Comparison of ENCODE assay signal across 1 cellular context in the genomic region with DNA sequence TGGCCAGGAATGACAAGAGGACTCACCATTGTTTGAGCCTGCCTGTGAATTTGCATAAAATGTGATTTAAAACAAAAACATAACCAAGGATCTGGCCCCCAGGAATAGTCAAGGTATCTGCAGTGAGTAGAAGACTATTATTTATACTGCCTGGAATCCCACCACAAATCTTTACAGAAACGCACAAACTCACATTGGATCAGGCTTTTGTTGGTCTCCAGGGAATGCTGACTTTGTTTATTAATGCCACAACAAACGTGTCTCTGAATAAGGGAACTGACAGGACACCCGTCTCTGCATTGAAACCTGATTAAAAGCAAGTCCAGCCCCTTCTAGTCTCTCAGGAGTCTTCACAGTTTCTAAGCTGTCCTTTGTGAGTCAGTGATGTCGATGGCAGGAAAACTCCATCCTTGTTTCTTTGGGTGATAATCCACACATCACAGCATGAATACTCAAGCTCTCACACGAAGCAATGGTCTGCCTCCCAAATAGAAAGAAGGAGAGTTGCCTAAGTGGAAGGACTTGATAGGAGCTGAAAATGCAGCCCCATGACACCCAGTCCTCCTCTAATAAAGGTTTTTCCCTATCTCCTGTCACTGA.
TF ChIP-seq lines count a peak whose summit lies in the region.

No MANE protein-coding gene starts in this region.

TF ChIP-seq in GM23338, 12 proteins besides CTCF, POLR2A, EP300 and RAD21 (continued from another document):
- TF ChIP-seq, protein P1, sequence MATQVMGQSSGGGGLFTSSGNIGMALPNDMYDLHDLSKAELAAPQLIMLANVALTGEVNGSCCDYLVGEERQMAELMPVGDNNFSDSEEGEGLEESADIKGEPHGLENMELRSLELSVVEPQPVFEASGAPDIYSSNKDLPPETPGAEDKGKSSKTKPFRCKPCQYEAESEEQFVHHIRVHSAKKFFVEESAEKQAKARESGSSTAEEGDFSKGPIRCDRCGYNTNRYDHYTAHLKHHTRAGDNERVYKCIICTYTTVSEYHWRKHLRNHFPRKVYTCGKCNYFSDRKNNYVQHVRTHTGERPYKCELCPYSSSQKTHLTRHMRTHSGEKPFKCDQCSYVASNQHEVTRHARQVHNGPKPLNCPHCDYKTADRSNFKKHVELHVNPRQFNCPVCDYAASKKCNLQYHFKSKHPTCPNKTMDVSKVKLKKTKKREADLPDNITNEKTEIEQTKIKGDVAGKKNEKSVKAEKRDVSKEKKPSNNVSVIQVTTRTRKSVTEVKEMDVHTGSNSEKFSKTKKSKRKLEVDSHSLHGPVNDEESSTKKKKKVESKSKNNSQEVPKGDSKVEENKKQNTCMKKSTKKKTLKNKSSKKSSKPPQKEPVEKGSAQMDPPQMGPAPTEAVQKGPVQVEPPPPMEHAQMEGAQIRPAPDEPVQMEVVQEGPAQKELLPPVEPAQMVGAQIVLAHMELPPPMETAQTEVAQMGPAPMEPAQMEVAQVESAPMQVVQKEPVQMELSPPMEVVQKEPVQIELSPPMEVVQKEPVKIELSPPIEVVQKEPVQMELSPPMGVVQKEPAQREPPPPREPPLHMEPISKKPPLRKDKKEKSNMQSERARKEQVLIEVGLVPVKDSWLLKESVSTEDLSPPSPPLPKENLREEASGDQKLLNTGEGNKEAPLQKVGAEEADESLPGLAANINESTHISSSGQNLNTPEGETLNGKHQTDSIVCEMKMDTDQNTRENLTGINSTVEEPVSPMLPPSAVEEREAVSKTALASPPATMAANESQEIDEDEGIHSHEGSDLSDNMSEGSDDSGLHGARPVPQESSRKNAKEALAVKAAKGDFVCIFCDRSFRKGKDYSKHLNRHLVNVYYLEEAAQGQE (IDR thresholded peaks at IDR 0.05; ENCODE audit: unreplicated experiment), result no peak
- TF ChIP-seq, protein P2, sequence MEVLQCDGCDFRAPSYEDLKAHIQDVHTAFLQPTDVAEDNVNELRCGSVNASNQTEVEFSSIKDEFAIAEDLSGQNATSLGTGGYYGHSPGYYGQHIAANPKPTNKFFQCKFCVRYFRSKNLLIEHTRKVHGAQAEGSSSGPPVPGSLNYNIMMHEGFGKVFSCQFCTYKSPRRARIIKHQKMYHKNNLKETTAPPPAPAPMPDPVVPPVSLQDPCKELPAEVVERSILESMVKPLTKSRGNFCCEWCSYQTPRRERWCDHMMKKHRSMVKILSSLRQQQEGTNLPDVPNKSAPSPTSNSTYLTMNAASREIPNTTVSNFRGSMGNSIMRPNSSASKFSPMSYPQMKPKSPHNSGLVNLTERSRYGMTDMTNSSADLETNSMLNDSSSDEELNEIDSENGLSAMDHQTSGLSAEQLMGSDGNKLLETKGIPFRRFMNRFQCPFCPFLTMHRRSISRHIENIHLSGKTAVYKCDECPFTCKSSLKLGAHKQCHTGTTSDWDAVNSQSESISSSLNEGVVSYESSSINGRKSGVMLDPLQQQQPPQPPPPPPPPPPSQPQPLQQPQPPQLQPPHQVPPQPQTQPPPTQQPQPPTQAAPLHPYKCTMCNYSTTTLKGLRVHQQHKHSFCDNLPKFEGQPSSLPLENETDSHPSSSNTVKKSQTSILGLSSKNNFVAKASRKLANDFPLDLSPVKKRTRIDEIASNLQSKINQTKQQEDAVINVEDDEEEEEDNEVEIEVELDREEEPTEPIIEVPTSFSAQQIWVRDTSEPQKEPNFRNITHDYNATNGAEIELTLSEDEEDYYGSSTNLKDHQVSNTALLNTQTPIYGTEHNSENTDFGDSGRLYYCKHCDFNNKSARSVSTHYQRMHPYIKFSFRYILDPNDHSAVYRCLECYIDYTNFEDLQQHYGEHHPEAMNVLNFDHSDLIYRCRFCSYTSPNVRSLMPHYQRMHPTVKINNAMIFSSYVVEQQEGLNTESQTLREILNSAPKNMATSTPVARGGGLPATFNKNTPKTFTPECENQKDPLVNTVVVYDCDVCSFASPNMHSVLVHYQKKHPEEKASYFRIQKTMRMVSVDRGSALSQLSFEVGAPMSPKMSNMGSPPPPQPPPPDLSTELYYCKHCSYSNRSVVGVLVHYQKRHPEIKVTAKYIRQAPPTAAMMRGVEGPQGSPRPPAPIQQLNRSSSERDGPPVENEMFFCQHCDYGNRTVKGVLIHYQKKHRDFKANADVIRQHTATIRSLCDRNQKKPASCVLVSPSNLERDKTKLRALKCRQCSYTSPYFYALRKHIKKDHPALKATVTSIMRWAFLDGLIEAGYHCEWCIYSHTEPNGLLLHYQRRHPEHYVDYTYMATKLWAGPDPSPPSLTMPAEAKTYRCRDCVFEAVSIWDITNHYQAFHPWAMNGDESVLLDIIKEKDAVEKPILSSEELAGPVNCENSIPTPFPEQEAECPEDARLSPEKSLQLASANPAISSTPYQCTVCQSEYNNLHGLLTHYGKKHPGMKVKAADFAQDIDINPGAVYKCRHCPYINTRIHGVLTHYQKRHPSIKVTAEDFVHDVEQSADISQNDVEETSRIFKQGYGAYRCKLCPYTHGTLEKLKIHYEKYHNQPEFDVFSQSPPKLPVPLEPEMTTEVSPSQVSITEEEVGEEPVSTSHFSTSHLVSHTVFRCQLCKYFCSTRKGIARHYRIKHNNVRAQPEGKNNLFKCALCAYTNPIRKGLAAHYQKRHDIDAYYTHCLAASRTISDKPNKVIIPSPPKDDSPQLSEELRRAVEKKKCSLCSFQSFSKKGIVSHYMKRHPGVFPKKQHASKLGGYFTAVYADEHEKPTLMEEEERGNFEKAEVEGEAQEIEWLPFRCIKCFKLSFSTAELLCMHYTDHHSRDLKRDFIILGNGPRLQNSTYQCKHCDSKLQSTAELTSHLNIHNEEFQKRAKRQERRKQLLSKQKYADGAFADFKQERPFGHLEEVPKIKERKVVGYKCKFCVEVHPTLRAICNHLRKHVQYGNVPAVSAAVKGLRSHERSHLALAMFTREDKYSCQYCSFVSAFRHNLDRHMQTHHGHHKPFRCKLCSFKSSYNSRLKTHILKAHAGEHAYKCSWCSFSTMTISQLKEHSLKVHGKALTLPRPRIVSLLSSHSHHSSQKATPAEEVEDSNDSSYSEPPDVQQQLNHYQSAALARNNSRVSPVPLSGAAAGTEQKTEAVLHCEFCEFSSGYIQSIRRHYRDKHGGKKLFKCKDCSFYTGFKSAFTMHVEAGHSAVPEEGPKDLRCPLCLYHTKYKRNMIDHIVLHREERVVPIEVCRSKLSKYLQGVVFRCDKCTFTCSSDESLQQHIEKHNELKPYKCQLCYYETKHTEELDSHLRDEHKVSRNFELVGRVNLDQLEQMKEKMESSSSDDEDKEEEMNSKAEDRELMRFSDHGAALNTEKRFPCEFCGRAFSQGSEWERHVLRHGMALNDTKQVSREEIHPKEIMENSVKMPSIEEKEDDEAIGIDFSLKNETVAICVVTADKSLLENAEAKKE (CRISPR knock-in tag; IDR thresholded peaks at IDR 0.05), result 0 out of 2 replicates have a peak, but pooled peaks have one; percentile 13
- no peak for TF ChIP-seq ZNF331 (CRISPR knock-in tag; IDR thresholded peaks at IDR 0.05; ENCODE audit: low read depth)
- TF ChIP-seq, protein P3, sequence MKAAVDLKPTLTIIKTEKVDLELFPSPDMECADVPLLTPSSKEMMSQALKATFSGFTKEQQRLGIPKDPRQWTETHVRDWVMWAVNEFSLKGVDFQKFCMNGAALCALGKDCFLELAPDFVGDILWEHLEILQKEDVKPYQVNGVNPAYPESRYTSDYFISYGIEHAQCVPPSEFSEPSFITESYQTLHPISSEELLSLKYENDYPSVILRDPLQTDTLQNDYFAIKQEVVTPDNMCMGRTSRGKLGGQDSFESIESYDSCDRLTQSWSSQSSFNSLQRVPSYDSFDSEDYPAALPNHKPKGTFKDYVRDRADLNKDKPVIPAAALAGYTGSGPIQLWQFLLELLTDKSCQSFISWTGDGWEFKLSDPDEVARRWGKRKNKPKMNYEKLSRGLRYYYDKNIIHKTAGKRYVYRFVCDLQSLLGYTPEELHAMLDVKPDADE (IDR thresholded peaks at IDR 0.05), result no peak
- TF ChIP-seq POLR2AphosphoS5 (IDR thresholded peaks at IDR 0.05; ENCODE audit: low read depth), result no peak
- TF ChIP-seq EZH2 (IDR thresholded peaks at IDR 0.05; ENCODE audit: low read depth, unreplicated experiment), result no peak
